8 cellular contexts compared by ENCODE assay signal in the genomic region with DNA sequence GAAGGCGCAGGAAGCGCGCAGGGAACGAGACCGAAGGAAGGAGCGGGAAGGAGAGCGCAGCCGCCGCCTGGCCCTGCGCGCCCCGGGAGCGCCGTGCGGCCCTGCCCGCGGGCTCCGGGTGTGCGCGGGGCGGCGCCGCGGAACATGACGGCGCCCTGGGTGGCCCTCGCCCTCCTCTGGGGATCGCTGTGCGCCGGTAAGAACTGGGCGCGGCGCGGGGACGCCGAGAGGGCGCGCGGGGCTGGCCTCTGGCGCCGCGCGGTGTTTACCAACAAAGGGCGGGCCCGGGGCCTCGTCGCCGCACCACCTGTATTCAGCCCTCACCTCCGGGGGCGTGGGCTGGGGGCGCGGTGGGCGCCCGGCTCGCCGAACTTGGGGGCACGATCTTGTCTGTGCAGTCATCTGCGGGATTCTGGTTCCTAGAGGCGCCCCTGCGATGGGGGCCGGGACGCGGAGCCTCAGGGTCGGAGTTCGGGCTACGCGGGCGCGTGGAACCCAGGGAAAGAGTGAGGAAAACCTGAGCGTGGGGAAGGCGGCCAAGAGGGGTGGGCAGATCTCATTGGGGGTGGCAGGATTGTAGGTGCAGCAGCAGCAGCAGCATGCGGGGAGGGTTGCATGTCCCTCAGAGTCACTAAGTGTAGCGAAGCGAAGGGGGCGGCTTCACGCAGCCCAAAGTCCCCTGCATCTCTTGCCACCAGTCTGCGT. TPM values are rescaled to one million over a fixed set of nuclear protein-coding genes. Genes with fewer than 3 reads are reported as not detected.
A peak's percentile ranks its signal among the peaks of the same experiment; 100 is the strongest.
DNase-seq lines count a peak whose midpoint lies in the region; ATAC-seq, FAIRE-seq and TF ChIP-seq lines count a peak whose summit lies in the region.

No MANE protein-coding gene starts in this region.

- H3K9ac ChIP-seq in ES-I3 (ENCODE audit: low read depth, low read length) = peak overlapping the region; percentile 93

- H3K9me3 ChIP-seq in ES-I3 (ENCODE audit: control insufficient read depth, insufficient read depth, low read length) = no peaks in the 10 kb centered on the region; the same call in 1 of the 2 replicates
- peaks cover 10% of the 10 kb centered on the region for H3K9me3 ChIP-seq in KOPT-K1 (ENCODE audit: insufficient read depth, low read length, poor library complexity, severe bottlenecking)
- H3K9me3 ChIP-seq in neutrophil = no peaks in the 10 kb centered on the region

- H3K27me3 ChIP-seq in foreskin keratinocyte (no peaks in the 10 kb centered on the region), neutrophil (peaks cover 82% of the 10 kb centered on the region)

- peak overlapping the region; percentile 59 to 66 for H3K4me3 ChIP-seq in neutrophil (ENCODE audit: low read depth in 1 of 2, low read length in 1 of 2)

- H3K36me3 ChIP-seq in ES-I3 (ENCODE audit: insufficient read depth, low read length) (no peaks in the 10 kb centered on the region), KOPT-K1 (ENCODE audit: insufficient read depth, low read length) (no peaks in the 10 kb centered on the region), neutrophil (no peaks in the 10 kb centered on the region)

- FAIRE-seq in HTR-8/SVneo (lab: Jason Lieb, UNC) = no peak

- peak overlapping the region; percentile 84 for H3K27ac ChIP-seq in KOPT-K1 (ENCODE audit: low read depth, low read length, poor library complexity, severe bottlenecking)
- peak overlapping the region; percentile 76 for H3K27ac ChIP-seq in foreskin keratinocyte
- no peak overlapping the region for H3K27ac ChIP-seq in neutrophil

- TF ChIP-seq CTCF in foreskin keratinocyte (conservative IDR thresholded peaks at IDR 0.05) (no peak), neutrophil (IDR thresholded peaks at IDR 0.05) (no peak)

- H3K4me1 ChIP-seq in ES-I3 (ENCODE audit: insufficient read depth, low read length) = peaks cover 18% of the 10 kb centered on the region; the same call in 1 of the 2 replicates
- no peaks in the 10 kb centered on the region for H3K4me1 ChIP-seq in foreskin keratinocyte
- peaks cover 24 to 25% of the 10 kb centered on the region in 2 experiments for H3K4me1 ChIP-seq in neutrophil (ENCODE audit: control insufficient read depth in 1 of 2, insufficient read depth in 1 of 2, low read depth in 1 of 2, low read length in 1 of 2)

- ATAC-seq in GM21515 (IDR thresholded peaks at IDR 0.05; ENCODE audit: unreplicated experiment) = peak; percentile 36
- ATAC-seq in foreskin keratinocyte = peak; percentile 40

- DNase-seq in activated T-helper 1 cell treated with Interleukin-2 at 50 U/mL for 16 hours (ENCODE audit: low read depth) = peak; percentile 20
- peak in 1 of 2 donors; percentile 29 for DNase-seq in foreskin keratinocyte
- DNase-seq in midbrain (lab: John Stamatoyannopoulos, UW) = no peak
- DNase-seq in HTR-8/SVneo (ENCODE audit: insufficient read length, low spot score) = no peak

RNA-seq across cellular contexts. Expression of a gene that starts 0.6 kb away (rescaled TPM):
- 2.3 and 2.5 TPM in 2 replicates for total RNA-seq in foreskin keratinocyte
- 0.66 and 0.87 TPM in 2 replicates for polyA plus RNA-seq in foreskin keratinocyte

RNA-seq across cellular contexts. Expression of a gene that starts 41.8 kb away (rescaled TPM):
- total RNA-seq in foreskin keratinocyte = 9.2 and 9.3 TPM in 2 replicates
- 5.5 and 5.8 TPM in 2 replicates for polyA plus RNA-seq in foreskin keratinocyte
